In genomic region chr7:30740417-30741181, GRCh38 we compare ENCODE assay signal across 8 cellular contexts.
DNase-seq lines count a peak whose midpoint lies in the region; ATAC-seq lines count a peak whose summit lies in the region.

No MANE protein-coding gene starts in this region.

- peak; percentile 63 for ATAC-seq in HG02759 (IDR thresholded peaks at IDR 0.05; ENCODE audit: unreplicated experiment)

- DNase-seq in ELF-1 (ENCODE audit: low read depth, low spot score): peak; percentile 93
- peak; percentile 41 for DNase-seq in NCI-H2196 treated with DMSO at 0.1 percent for 48 hours (lab: John Stamatoyannopoulos, UW; ENCODE audit: unreplicated experiment)
- DNase-seq in activated CD4-positive, alpha-beta T cell treated with anti-CD3 and anti-CD28 coated beads for 24 hours (ENCODE audit: low read depth in 2 of 2): peak; percentile 72 to 73
- DNase-seq in caudate nucleus (lab: John Stamatoyannopoulos, UW): peak in 58 of 61 donors; percentile 5 to 77 (median 48)
- DNase-seq in left kidney (ENCODE audit: low read depth, low spot score): peak; percentile 82
- peak; percentile 58 to 76 for DNase-seq in stimulated activated CD4-positive, alpha-beta T cell treated with anti-CD3 and anti-CD28 coated beads, Interleukin-4, amount 100 ng/mL, for 4 hours
- no peak for DNase-seq in MV-4-11 (lab: John Stamatoyannopoulos, UW)

- no peak overlapping the region for H3K27ac ChIP-seq in caudate nucleus (ENCODE audit: low read depth, low read length)
